In the genomic region with DNA sequence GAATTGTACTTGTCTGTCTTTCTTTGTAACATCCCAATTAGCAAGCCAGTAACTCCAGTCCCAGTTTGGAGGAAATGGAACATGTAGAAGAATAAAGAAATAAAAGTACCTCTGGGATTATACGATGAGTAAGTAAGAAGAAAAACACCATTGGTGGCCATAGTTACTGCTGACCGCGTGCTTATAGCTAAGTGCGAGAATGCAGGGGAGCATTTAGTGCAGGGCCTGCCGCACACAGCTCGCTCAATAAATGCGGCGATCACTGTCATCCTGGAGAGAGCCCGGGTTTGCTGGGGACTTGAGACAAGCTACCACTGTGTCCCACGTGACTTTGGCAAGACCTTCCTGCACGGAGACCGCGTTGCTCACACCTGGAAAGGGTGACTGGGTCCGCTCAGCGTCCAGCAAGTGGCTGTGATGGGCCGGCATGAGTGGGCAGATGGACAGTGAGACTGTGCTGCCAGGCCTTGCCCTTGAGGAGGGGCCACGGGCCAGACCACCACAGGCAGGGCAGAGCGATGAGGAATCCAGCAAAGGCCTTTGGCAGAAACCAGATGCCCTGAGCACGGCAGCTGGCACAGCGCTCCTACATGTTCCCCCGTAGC, we compare ENCODE assay signal across 25 cellular contexts. TPM values are rescaled to one million over a fixed set of nuclear protein-coding genes. Genes with fewer than 3 reads are reported as not detected.
DNase-seq lines count a peak whose midpoint lies in the region; ATAC-seq and TF ChIP-seq lines count a peak whose summit lies in the region.
"Had no signal": no experiment of that assay in that cellular context is flagged by ENCODE, and none has a peak within 500 bp of the region (broad histone marks: within the 10 kb centered on the region; RNA-seq: fewer than 3 reads in every experiment).

No MANE protein-coding gene starts in this region.

- H3K9me3 ChIP-seq in right atrium auricular region (no peaks in the 10 kb centered on the region), sigmoid colon (no peaks in the 10 kb centered on the region), esophagus squamous epithelium (no peaks in the 10 kb centered on the region)
- H3K9me3 ChIP-seq: pancreas, Peyer's patch had no signal

- CTCF ChIA-PET in WTC11 (lab: Charles Lee): interaction anchor here (1.0 kb wide), 1 partner anchor 41 kb away, joined by 3 read pairs; no protein-coding TSS in a partner anchor

- H3K4me3 ChIP-seq in GM23338 (no peak overlapping the region), right atrium auricular region (no peak overlapping the region), sigmoid colon (no peak overlapping the region), esophagus squamous epithelium (no peak overlapping the region)
- H3K4me3 ChIP-seq: pancreas, Peyer's patch had no signal

- DNase-seq in GM23338 (ENCODE audit: low spot score) (no peak), WTC11 (ENCODE audit: low spot score) (no peak), right atrium auricular region (ENCODE audit: low spot score) (no peak), sigmoid colon (peak; percentile 53), T-helper 1 cell (no peak), esophagus squamous epithelium (lab: John Stamatoyannopoulos, UW) (no peak)
- DNase-seq in stimulated activated effector memory CD8-positive, alpha-beta T cell treated with anti-CD3 and anti-CD28 coated beads, Interleukin-12 subunit alpha, Interleukin-12 subunit beta, amount 100 ng/mL, for 72 hours (ENCODE audit: low spot score in 2 of 2): no peak
- DNase-seq: activated CD4-positive, alpha-beta T cell treated with anti-CD3 and anti-CD28 coated beads for 36 hours; activated naive CD4-positive, alpha-beta T cell treated with anti-CD3 and anti-CD28 coated beads, Interleukin-2, amount 50 U/mL, for 16 hours; activated T-cell treated with anti-CD3 and anti-CD28 coated beads, Interleukin-2, amount 50 U/mL, for 1 hour; amygdala; CD8-positive, alpha-beta T cell; GOT3; mesendoderm; naive thymus-derived CD4-positive, alpha-beta T cell; NCI-H1048; NCI-H1694 treated with DMSO at 0.1 percent for 48 hours; NCI-H69; stimulated activated naive CD8-positive, alpha-beta T cell treated with anti-CD3 and anti-CD28 coated beads, Interleukin-15, amount 100 ng/mL, for 72 hours; T-helper 17 cell had no signal

- H3K4me3 Mint-ChIP-seq in GM23338 (no peak overlapping the region), WTC11 (no peak overlapping the region)
- no peak overlapping the region for H3K4me3 Mint-ChIP-seq in stimulated activated effector memory CD8-positive, alpha-beta T cell treated with anti-CD3 and anti-CD28 coated beads, Interleukin-12 subunit alpha, Interleukin-12 subunit beta, amount 100 ng/mL, for 72 hours
- H3K4me3 Mint-ChIP-seq: activated CD4-positive, alpha-beta T cell treated with anti-CD3 and anti-CD28 coated beads for 36 hours; CD8-positive, alpha-beta T cell; stimulated activated naive CD8-positive, alpha-beta T cell treated with anti-CD3 and anti-CD28 coated beads, Interleukin-15, amount 100 ng/mL, for 72 hours; T-helper 17 cell; type B pancreatic cell had no signal

- H2AFZ ChIP-seq in GM23338: no peak overlapping the region

- POLR2A ChIA-PET in WTC11 (lab: Charles Lee): no interaction called here

- H3K4me1 Mint-ChIP-seq in GM23338 (peaks cover 28% of the 10 kb centered on the region), WTC11 (peaks cover 26% of the 10 kb centered on the region)
- H3K4me1 Mint-ChIP-seq in stimulated activated effector memory CD8-positive, alpha-beta T cell treated with anti-CD3 and anti-CD28 coated beads, Interleukin-12 subunit alpha, Interleukin-12 subunit beta, amount 100 ng/mL, for 72 hours: peaks cover 5% of the 10 kb centered on the region

- H3K4me1 ChIP-seq in GM23338 (ENCODE audit: insufficient read depth) (no peaks in the 10 kb centered on the region), right atrium auricular region (peaks cover 0 to 65% of the 10 kb centered on the region in 2 donors), sigmoid colon (peaks cover 0 to 23% (median 8%) of the 10 kb centered on the region in 4 donors), esophagus squamous epithelium (peaks cover 0 to 5% (median 0%) of the 10 kb centered on the region in 3 donors)
- H3K4me1 ChIP-seq: pancreas, Peyer's patch had no signal

- no peaks in the 10 kb centered on the region for H3K79me2 ChIP-seq in GM23338 (replicated peaks; ENCODE audit: insufficient read depth)

- H4K20me1 ChIP-seq in GM23338 (replicated peaks; ENCODE audit: insufficient read depth): no peaks in the 10 kb centered on the region

- ATAC-seq in GM23338 (no peak), WTC11 (no peak), GM19035 (IDR thresholded peaks at IDR 0.05; ENCODE audit: unreplicated experiment) (no peak)
- ATAC-seq in stimulated activated effector memory CD8-positive, alpha-beta T cell treated with anti-CD3 and anti-CD28 coated beads, Interleukin-12 subunit alpha, Interleukin-12 subunit beta, amount 100 ng/mL, for 72 hours: no peak
- ATAC-seq: activated CD4-positive, alpha-beta T cell treated with anti-CD3 and anti-CD28 coated beads for 36 hours; CD8-positive, alpha-beta T cell; naive thymus-derived CD4-positive, alpha-beta T cell; pancreas; stimulated activated naive CD8-positive, alpha-beta T cell treated with anti-CD3 and anti-CD28 coated beads, Interleukin-15, amount 100 ng/mL, for 72 hours; T-helper 17 cell had no signal

- peaks cover 23% of the 10 kb centered on the region for H3K36me3 Mint-ChIP-seq in GM23338 (ENCODE audit: low read depth)
- H3K36me3 Mint-ChIP-seq in WTC11: peaks cover 11% of the 10 kb centered on the region
- H3K36me3 Mint-ChIP-seq in stimulated activated effector memory CD8-positive, alpha-beta T cell treated with anti-CD3 and anti-CD28 coated beads, Interleukin-12 subunit alpha, Interleukin-12 subunit beta, amount 100 ng/mL, for 72 hours: peaks cover 22% of the 10 kb centered on the region

- H3K27me3 Mint-ChIP-seq in GM23338 (ENCODE audit: insufficient read depth, low read depth, poor library complexity) (peaks cover 10% of the 10 kb centered on the region), WTC11 (ENCODE audit: low read depth) (no peaks in the 10 kb centered on the region; the same call in 1 of the 2 replicates)
- H3K27me3 Mint-ChIP-seq: activated CD4-positive, alpha-beta T cell treated with anti-CD3 and anti-CD28 coated beads for 36 hours; naive thymus-derived CD4-positive, alpha-beta T cell; stimulated activated naive CD8-positive, alpha-beta T cell treated with anti-CD3 and anti-CD28 coated beads, Interleukin-15, amount 100 ng/mL, for 72 hours; T-helper 17 cell; type B pancreatic cell had no signal

- no peak overlapping the region for H3K4me2 ChIP-seq in GM23338

- no peaks in the 10 kb centered on the region for H3K36me3 ChIP-seq in GM23338 (ENCODE audit: insufficient read depth)
- H3K36me3 ChIP-seq in right atrium auricular region: peaks cover 44% of the 10 kb centered on the region
- H3K36me3 ChIP-seq in sigmoid colon: peaks cover 17 to 67% (median 40%) of the 10 kb centered on the region in 4 donors
- H3K36me3 ChIP-seq in esophagus squamous epithelium: peaks cover 11 to 93% (median 27%) of the 10 kb centered on the region in 3 donors

- TF ChIP-seq CTCF in GM23338 (conservative IDR thresholded peaks at IDR 0.05; ENCODE audit: low read depth in 2 of 2) (no peak), WTC11 (IDR thresholded peaks at IDR 0.05) (no peak), right atrium auricular region (IDR thresholded peaks at IDR 0.05) (no peak), sigmoid colon (IDR thresholded peaks at IDR 0.05) (no peak), esophagus squamous epithelium (IDR thresholded peaks at IDR 0.05) (no peak)

- no peaks in the 10 kb centered on the region for H3K9me2 ChIP-seq in GM23338 (ENCODE audit: insufficient read depth)

- no peaks in the 10 kb centered on the region for H3K27me3 ChIP-seq in GM23338 (ENCODE audit: insufficient read depth)
- H3K27me3 ChIP-seq in right atrium auricular region: no peaks in the 10 kb centered on the region
- no peaks in the 10 kb centered on the region for H3K27me3 ChIP-seq in sigmoid colon
- no peaks in the 10 kb centered on the region for H3K27me3 ChIP-seq in esophagus squamous epithelium
- H3K27me3 ChIP-seq: pancreas, Peyer's patch had no signal

- H3K27ac Mint-ChIP-seq in GM23338 (peak overlapping the region; percentile 77), WTC11 (peak overlapping the region; percentile 75)
- no peak overlapping the region for H3K27ac Mint-ChIP-seq in stimulated activated effector memory CD8-positive, alpha-beta T cell treated with anti-CD3 and anti-CD28 coated beads, Interleukin-12 subunit alpha, Interleukin-12 subunit beta, amount 100 ng/mL, for 72 hours
- H3K27ac Mint-ChIP-seq: activated CD4-positive, alpha-beta T cell treated with anti-CD3 and anti-CD28 coated beads for 36 hours; CD8-positive, alpha-beta T cell; type B pancreatic cell had no signal

- H3F3A ChIP-seq in GM23338 (replicated peaks; ENCODE audit: low read depth): no peaks in the 10 kb centered on the region

- intact Hi-C loops in sigmoid colon (cut with DNase I) (no loop called here), esophagus squamous epithelium (cut with DNase I) (no loop called here)

- H3K9me3 Mint-ChIP-seq in GM23338 (no peaks in the 10 kb centered on the region), WTC11 (no peaks in the 10 kb centered on the region)
- no peaks in the 10 kb centered on the region for H3K9me3 Mint-ChIP-seq in stimulated activated effector memory CD8-positive, alpha-beta T cell treated with anti-CD3 and anti-CD28 coated beads, Interleukin-12 subunit alpha, Interleukin-12 subunit beta, amount 100 ng/mL, for 72 hours
- H3K9me3 Mint-ChIP-seq: CD8-positive, alpha-beta T cell; naive thymus-derived CD4-positive, alpha-beta T cell; stimulated activated naive CD8-positive, alpha-beta T cell treated with anti-CD3 and anti-CD28 coated beads, Interleukin-15, amount 100 ng/mL, for 72 hours; type B pancreatic cell had no signal

- 96 to 98% methylated on average over 21 of the region's 21 CpGs for WGBS in sigmoid colon, 2 donors
- 94 to 98% methylated on average over 14 to 17 of the region's 21 CpGs for WGBS in esophagus squamous epithelium, 2 donors

- no peak for TF ChIP-seq EP300 in sigmoid colon (IDR thresholded peaks at IDR 0.05)

- H3K27ac ChIP-seq in GM23338 (ENCODE audit: low read depth) (no peak overlapping the region), right atrium auricular region (peak overlapping the region; percentile 83 to 90), sigmoid colon (peak overlapping the region in 2 of 4 donors; percentile 48 to 63), esophagus squamous epithelium (no peak overlapping the region)
- H3K27ac ChIP-seq: HL-60, pancreas, Peyer's patch had no signal

- TF ChIP-seq POLR2A in sigmoid colon (IDR thresholded peaks at IDR 0.05) (no peak), esophagus squamous epithelium (IDR thresholded peaks at IDR 0.05) (no peak)

TF ChIP-seq in GM23338, 12 proteins besides CTCF, POLR2A, EP300 and RAD21 (continues in another document):
- no peak for TF ChIP-seq ZNF114 (CRISPR knock-in tag; IDR thresholded peaks at IDR 0.05)

RNA-seq across cellular contexts. Expression of a gene that starts 54.8 kb away (rescaled TPM):
- total RNA-seq in GM23338 (2014; rRNA removed; shearing (Covaris generic)): 16.3 and 17.3 TPM in 2 replicates
- 31.9 and 34.1 TPM in 2 replicates for polyA plus RNA-seq in GM23338 (2016; fragmentation: Nextera tagmentation; extraction: Ambion mirVana)
- total RNA-seq in WTC11 (2021): 20.1 to 21.4 TPM (median 20.1 TPM) in 3 replicates
- 100 to 1,000 TPM; 130 to 184 TPM for total RNA-seq in right atrium auricular region
- 100 to 1,000 TPM in 1 of 4 donors, 10 to 100 TPM in 3; 35.7 to 104 (median 77.1) TPM for total RNA-seq in sigmoid colon
- 100 to 1,000 TPM in 2 of 3 donors, 10 to 100 TPM in 1; 47.4 to 114 (median 111) TPM for polyA plus RNA-seq in sigmoid colon
- total RNA-seq in esophagus squamous epithelium: 10 to 100 TPM; 33.3 to 73.6 (median 54.9) TPM

Comparison
In these comparisons a context has a peak if more than half of its experiments do, and no peak if none do; other contexts are left out.
1. H3K27ac ChIP-seq: peak in right atrium auricular region (2 of 2); none in GM23338 (single experiment) and esophagus squamous epithelium (0 of 4).